2 cellular contexts compared by ENCODE assay signal in the genomic region with DNA sequence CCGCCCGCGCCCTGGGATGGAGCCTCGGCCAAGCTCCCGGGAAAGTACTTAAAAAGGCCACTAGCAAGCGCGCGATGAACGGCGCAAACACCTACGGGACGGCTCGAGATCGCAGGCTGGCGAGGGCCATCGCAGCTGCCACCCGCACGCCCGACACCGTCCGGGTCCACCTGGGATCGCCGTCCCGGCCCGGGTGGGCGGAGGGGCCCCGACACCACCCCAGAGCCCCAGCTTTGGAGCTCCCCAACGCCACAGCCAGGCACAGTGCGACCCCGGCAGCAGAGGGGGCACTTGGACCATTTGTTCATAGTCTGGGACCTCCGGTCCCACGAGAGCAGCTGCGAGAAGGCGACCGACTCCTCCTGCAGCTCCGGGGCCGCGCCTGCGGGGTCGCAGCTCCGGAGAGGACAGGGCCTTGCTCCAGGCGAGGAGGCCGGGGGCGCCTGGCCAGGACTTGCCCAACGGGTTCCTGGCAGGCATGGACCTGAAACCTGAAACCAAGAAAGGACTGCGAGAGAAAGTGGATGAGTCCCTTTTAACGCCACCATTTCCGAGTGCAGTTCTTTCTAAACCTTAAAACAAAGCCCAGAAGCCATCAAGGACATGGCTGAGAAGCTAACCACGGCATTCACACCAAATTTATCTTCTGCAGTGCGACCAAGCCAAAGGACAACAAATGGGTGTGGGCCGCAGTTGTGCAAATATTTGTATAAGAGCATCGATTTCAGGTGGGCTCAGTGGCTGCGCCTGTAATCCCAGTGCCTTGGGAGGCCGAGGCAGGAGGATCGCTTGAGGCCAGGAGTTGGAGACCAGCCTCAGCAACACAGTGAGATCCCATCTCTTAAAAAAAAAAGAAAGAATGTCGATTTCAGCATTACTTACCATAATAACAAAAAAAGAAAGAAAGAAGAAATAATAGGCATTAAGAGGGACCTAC.
TF ChIP-seq lines count a peak whose summit lies in the region.

No MANE protein-coding gene starts in this region.

TF ChIP-seq in SK-N-SH, 30 proteins besides CTCF, POLR2A, EP300 and RAD21:
- TF ChIP-seq, protein P1, sequence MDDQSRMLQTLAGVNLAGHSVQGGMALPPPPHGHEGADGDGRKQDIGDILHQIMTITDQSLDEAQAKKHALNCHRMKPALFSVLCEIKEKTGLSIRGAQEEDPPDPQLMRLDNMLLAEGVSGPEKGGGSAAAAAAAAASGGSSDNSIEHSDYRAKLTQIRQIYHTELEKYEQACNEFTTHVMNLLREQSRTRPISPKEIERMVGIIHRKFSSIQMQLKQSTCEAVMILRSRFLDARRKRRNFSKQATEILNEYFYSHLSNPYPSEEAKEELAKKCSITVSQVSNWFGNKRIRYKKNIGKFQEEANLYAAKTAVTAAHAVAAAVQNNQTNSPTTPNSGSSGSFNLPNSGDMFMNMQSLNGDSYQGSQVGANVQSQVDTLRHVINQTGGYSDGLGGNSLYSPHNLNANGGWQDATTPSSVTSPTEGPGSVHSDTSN (IDR thresholded peaks at IDR 0.05) = no peak
- TF ChIP-seq, protein P2, sequence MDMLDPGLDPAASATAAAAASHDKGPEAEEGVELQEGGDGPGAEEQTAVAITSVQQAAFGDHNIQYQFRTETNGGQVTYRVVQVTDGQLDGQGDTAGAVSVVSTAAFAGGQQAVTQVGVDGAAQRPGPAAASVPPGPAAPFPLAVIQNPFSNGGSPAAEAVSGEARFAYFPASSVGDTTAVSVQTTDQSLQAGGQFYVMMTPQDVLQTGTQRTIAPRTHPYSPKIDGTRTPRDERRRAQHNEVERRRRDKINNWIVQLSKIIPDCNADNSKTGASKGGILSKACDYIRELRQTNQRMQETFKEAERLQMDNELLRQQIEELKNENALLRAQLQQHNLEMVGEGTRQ (IDR thresholded peaks at IDR 0.05; ENCODE audit: borderline replicate concordance, low read depth, low read length) = no peak
- TF ChIP-seq MEF2A (IDR thresholded peaks at IDR 0.05; ENCODE audit: borderline replicate concordance, low read depth) (no peak), GABPA (IDR thresholded peaks at IDR 0.05; ENCODE audit: low read depth) (no peak), TCF12 (IDR thresholded peaks at IDR 0.05) (no peak)
- TF ChIP-seq, protein P3, sequence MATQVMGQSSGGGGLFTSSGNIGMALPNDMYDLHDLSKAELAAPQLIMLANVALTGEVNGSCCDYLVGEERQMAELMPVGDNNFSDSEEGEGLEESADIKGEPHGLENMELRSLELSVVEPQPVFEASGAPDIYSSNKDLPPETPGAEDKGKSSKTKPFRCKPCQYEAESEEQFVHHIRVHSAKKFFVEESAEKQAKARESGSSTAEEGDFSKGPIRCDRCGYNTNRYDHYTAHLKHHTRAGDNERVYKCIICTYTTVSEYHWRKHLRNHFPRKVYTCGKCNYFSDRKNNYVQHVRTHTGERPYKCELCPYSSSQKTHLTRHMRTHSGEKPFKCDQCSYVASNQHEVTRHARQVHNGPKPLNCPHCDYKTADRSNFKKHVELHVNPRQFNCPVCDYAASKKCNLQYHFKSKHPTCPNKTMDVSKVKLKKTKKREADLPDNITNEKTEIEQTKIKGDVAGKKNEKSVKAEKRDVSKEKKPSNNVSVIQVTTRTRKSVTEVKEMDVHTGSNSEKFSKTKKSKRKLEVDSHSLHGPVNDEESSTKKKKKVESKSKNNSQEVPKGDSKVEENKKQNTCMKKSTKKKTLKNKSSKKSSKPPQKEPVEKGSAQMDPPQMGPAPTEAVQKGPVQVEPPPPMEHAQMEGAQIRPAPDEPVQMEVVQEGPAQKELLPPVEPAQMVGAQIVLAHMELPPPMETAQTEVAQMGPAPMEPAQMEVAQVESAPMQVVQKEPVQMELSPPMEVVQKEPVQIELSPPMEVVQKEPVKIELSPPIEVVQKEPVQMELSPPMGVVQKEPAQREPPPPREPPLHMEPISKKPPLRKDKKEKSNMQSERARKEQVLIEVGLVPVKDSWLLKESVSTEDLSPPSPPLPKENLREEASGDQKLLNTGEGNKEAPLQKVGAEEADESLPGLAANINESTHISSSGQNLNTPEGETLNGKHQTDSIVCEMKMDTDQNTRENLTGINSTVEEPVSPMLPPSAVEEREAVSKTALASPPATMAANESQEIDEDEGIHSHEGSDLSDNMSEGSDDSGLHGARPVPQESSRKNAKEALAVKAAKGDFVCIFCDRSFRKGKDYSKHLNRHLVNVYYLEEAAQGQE (IDR thresholded peaks at IDR 0.05; ENCODE audit: low read depth, low read length) = no peak

TF ChIP-seq in SK-N-SH treated with all-trans-retinoic acid at 6 μM for 48 hours, 23 proteins besides CTCF, POLR2A, EP300 and RAD21:
- TF ChIP-seq, protein P4, sequence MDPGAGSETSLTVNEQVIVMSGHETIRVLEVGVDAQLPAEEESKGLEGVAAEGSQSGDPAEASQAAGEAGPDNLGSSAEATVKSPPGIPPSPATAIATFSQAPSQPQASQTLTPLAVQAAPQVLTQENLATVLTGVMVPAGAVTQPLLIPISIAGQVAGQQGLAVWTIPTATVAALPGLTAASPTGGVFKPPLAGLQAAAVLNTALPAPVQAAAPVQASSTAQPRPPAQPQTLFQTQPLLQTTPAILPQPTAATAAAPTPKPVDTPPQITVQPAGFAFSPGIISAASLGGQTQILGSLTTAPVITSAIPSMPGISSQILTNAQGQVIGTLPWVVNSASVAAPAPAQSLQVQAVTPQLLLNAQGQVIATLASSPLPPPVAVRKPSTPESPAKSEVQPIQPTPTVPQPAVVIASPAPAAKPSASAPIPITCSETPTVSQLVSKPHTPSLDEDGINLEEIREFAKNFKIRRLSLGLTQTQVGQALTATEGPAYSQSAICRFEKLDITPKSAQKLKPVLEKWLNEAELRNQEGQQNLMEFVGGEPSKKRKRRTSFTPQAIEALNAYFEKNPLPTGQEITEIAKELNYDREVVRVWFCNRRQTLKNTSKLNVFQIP (CRISPR knock-in tag; IDR thresholded peaks at IDR 0.05; ENCODE audit: borderline replicate concordance, low read depth) = no peak
- no peak for TF ChIP-seq ESRRG (CRISPR knock-in tag; IDR thresholded peaks at IDR 0.05)
- TF ChIP-seq CSDC2 (CRISPR knock-in tag; IDR thresholded peaks at IDR 0.05) = no peak
- TF ChIP-seq, protein P5, sequence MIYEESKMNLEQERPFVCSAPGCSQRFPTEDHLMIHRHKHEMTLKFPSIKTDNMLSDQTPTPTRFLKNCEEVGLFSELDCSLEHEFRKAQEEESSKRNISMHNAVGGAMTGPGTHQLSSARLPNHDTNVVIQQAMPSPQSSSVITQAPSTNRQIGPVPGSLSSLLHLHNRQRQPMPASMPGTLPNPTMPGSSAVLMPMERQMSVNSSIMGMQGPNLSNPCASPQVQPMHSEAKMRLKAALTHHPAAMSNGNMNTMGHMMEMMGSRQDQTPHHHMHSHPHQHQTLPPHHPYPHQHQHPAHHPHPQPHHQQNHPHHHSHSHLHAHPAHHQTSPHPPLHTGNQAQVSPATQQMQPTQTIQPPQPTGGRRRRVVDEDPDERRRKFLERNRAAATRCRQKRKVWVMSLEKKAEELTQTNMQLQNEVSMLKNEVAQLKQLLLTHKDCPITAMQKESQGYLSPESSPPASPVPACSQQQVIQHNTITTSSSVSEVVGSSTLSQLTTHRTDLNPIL (CRISPR knock-in tag; IDR thresholded peaks at IDR 0.05; ENCODE audit: low read depth) = no peak
- TF ChIP-seq SNAI2 (CRISPR knock-in tag; IDR thresholded peaks at IDR 0.05) = no peak
- TF ChIP-seq ISL1 (CRISPR knock-in tag; IDR thresholded peaks at IDR 0.05) = no peak
- TF ChIP-seq, protein P6, sequence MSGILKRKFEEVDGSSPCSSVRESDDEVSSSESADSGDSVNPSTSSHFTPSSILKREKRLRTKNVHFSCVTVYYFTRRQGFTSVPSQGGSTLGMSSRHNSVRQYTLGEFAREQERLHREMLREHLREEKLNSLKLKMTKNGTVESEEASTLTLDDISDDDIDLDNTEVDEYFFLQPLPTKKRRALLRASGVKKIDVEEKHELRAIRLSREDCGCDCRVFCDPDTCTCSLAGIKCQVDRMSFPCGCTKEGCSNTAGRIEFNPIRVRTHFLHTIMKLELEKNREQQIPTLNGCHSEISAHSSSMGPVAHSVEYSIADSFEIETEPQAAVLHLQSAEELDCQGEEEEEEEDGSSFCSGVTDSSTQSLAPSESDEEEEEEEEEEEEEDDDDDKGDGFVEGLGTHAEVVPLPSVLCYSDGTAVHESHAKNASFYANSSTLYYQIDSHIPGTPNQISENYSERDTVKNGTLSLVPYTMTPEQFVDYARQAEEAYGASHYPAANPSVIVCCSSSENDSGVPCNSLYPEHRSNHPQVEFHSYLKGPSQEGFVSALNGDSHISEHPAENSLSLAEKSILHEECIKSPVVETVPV (CRISPR knock-in tag; IDR thresholded peaks at IDR 0.05) = no peak
- no peak for TF ChIP-seq RARB (CRISPR knock-in tag; IDR thresholded peaks at IDR 0.05)
- no peak for TF ChIP-seq ARNTL (CRISPR knock-in tag; IDR thresholded peaks at IDR 0.05; ENCODE audit: borderline replicate concordance, low read depth)
- TF ChIP-seq TOX (CRISPR knock-in tag; IDR thresholded peaks at IDR 0.05; ENCODE audit: borderline replicate concordance) = no peak
- TF ChIP-seq PPARA (CRISPR knock-in tag; IDR thresholded peaks at IDR 0.05; ENCODE audit: borderline replicate concordance) = no peak
- TF ChIP-seq, protein P7, sequence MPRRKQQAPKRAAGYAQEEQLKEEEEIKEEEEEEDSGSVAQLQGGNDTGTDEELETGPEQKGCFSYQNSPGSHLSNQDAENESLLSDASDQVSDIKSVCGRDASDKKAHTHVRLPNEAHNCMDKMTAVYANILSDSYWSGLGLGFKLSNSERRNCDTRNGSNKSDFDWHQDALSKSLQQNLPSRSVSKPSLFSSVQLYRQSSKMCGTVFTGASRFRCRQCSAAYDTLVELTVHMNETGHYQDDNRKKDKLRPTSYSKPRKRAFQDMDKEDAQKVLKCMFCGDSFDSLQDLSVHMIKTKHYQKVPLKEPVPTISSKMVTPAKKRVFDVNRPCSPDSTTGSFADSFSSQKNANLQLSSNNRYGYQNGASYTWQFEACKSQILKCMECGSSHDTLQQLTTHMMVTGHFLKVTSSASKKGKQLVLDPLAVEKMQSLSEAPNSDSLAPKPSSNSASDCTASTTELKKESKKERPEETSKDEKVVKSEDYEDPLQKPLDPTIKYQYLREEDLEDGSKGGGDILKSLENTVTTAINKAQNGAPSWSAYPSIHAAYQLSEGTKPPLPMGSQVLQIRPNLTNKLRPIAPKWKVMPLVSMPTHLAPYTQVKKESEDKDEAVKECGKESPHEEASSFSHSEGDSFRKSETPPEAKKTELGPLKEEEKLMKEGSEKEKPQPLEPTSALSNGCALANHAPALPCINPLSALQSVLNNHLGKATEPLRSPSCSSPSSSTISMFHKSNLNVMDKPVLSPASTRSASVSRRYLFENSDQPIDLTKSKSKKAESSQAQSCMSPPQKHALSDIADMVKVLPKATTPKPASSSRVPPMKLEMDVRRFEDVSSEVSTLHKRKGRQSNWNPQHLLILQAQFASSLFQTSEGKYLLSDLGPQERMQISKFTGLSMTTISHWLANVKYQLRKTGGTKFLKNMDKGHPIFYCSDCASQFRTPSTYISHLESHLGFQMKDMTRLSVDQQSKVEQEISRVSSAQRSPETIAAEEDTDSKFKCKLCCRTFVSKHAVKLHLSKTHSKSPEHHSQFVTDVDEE (CRISPR knock-in tag; IDR thresholded peaks at IDR 0.05) = no peak
- TF ChIP-seq ZFP3 (CRISPR knock-in tag; IDR thresholded peaks at IDR 0.05) = no peak
- no peak for TF ChIP-seq ZNF70 (CRISPR knock-in tag; IDR thresholded peaks at IDR 0.05)
- no peak for TF ChIP-seq ZFP30 (CRISPR knock-in tag; IDR thresholded peaks at IDR 0.05)
- no peak for TF ChIP-seq ZNF8 (CRISPR knock-in tag; IDR thresholded peaks at IDR 0.05)
- no peak for TF ChIP-seq TCF4 (CRISPR knock-in tag; IDR thresholded peaks at IDR 0.05; ENCODE audit: borderline replicate concordance)
- no peak for TF ChIP-seq OSR1 (CRISPR knock-in tag; IDR thresholded peaks at IDR 0.05)
- TF ChIP-seq ZNF565 (CRISPR knock-in tag; conservative IDR thresholded peaks at IDR 0.05; ENCODE audit: low read depth) = no peak
- no peak for TF ChIP-seq BACH2 (CRISPR knock-in tag; IDR thresholded peaks at IDR 0.05; ENCODE audit: borderline replicate concordance)
TF ChIP-seq in SK-N-SH treated with all-trans-retinoic acid at 6 μM for 48 hours: peak in this region for 0.
